Comparison of ENCODE assay signal across 1 cellular context in the genomic region with DNA sequence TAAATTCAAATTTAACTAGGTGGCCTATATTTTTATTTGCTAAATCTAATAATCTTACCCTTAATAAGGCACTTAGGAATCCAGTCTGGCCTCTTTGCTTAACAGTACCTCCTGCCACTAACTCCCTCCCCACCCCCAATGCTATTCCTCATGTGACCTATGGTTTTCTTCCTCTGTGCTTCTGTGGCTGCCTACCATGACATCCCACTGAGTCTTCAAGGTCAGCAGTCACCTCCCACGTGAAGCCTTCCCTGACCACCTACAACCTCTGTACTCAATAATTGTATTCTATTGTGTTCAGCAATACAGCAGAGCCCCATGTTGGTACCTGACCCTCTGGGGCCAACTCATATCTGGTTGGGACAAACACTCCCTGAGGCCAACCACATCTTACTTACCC.
TF ChIP-seq lines count a peak whose summit lies in the region.

No MANE protein-coding gene starts in this region.

TF ChIP-seq in K562, 482 proteins besides CTCF, POLR2A, EP300 and RAD21:
- peak; percentile 81 for TF ChIP-seq ZFP36 (IDR thresholded peaks at IDR 0.05; ENCODE audit: low read depth, low read length, partially characterized antibody)
- TF ChIP-seq, protein P1, sequence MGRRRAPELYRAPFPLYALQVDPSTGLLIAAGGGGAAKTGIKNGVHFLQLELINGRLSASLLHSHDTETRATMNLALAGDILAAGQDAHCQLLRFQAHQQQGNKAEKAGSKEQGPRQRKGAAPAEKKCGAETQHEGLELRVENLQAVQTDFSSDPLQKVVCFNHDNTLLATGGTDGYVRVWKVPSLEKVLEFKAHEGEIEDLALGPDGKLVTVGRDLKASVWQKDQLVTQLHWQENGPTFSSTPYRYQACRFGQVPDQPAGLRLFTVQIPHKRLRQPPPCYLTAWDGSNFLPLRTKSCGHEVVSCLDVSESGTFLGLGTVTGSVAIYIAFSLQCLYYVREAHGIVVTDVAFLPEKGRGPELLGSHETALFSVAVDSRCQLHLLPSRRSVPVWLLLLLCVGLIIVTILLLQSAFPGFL (CRISPR knock-in tag; IDR thresholded peaks at IDR 0.05), result no peak
